ENCODE assay signal across 17 cellular contexts in the genomic region with DNA sequence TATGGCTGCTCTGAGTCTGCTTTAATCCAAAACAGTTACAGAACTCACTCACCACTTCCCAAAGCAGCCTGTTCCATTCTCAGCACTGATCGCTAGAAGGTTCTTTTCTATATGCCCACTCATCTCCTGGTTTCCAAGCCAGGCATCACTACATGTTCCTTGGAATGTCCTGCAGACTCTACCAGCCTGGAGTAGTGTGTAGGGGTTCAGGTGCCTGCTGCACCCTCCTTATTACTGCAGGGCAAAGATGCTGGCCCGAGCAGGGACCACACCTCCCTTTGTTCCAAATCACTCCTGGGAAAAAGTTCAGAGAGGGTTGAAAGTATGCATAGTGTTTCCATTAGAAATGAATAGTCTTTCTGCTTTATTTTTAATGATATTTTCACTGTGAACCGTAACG.
DNase-seq lines count a peak whose midpoint lies in the region; ATAC-seq and TF ChIP-seq lines count a peak whose summit lies in the region.
"Had no signal": no experiment of that assay in that cellular context is flagged by ENCODE, and none has a peak within 500 bp of the region (broad histone marks: within the 10 kb centered on the region; RNA-seq: fewer than 3 reads in every experiment).

No MANE protein-coding gene starts in this region.

- H3K27ac ChIP-seq in right cardiac atrium (ENCODE audit: low read length) = peak overlapping the region; percentile 90
- H3K27ac ChIP-seq in esophagus (ENCODE audit: low read depth in 2 of 2, low read length in 1 of 2) = peak overlapping the region; percentile 36 to 82
- H3K27ac ChIP-seq in parathyroid adenoma = peak overlapping the region; percentile 36
- H3K27ac ChIP-seq in urinary bladder (ENCODE audit: low read depth) = peak overlapping the region; percentile 14
- H3K27ac ChIP-seq: VCaP had no signal

- no peak for DNase-seq in right cardiac atrium
- DNase-seq in left cardiac atrium = no peak
- DNase-seq in T-helper 2 cell treated with Interferon-gamma antibody and Interleukin-4, amounts not matched to agents 5 μg/mL and 100 μg/mL, for 36 hours (ENCODE audit: low spot score) = no peak
- DNase-seq in glomerular visceral epithelial cell (ENCODE audit: extremely low spot score) = no peak
- no peak for DNase-seq in immature natural killer cell
- DNase-seq: ACHN; activated CD8-positive, alpha-beta T cell treated with anti-CD3 and anti-CD28 coated beads, Interleukin-2, amount 10 ng/mL, durations not matched to agents 7 days and 5 days; CD4-positive, alpha-beta memory T cell; endodermal cell; KBM-7; NCI-H1048 had no signal

- H3K27me3 ChIP-seq in right cardiac atrium (ENCODE audit: control insufficient read depth, insufficient read depth) (no peaks in the 10 kb centered on the region), esophagus (ENCODE audit: control insufficient read depth in 1 of 2, insufficient read depth in 2 of 2, low read length in 2 of 2) (no peaks in the 10 kb centered on the region), parathyroid adenoma (ENCODE audit: control insufficient read depth, insufficient read depth, low read length) (no peaks in the 10 kb centered on the region)
- H3K27me3 ChIP-seq: adrenal gland had no signal

- no peak overlapping the region for H3K27ac Mint-ChIP-seq in T-helper 2 cell treated with Interferon-gamma antibody and Interleukin-4, amounts not matched to agents 5 μg/mL and 100 μg/mL, for 36 hours
- H3K27ac Mint-ChIP-seq in immature natural killer cell = no peak overlapping the region
- H3K27ac Mint-ChIP-seq: activated CD8-positive, alpha-beta T cell treated with anti-CD3 and anti-CD28 coated beads, Interleukin-2, amount 10 ng/mL, durations not matched to agents 7 days and 5 days; activated T-helper 1 cell treated with anti-CD3 and anti-CD28 coated beads, Interleukin-12 subunit alpha, Interleukin-12 subunit beta, Interleukin-2, Interleukin-4 antibody, amounts not matched to agents 30 ng/mL and 10 ng/mL and 1 ng/mL, durations not matched to agents 14 hours and 24 hours and 36 hours; CD4-positive, alpha-beta memory T cell; endodermal cell had no signal

- no peak overlapping the region for H3K4me3 Mint-ChIP-seq in T-helper 2 cell treated with Interferon-gamma antibody and Interleukin-4, amounts not matched to agents 5 μg/mL and 100 μg/mL, for 36 hours
- H3K4me3 Mint-ChIP-seq in immature natural killer cell = no peak overlapping the region
- H3K4me3 Mint-ChIP-seq: activated CD8-positive, alpha-beta T cell treated with anti-CD3 and anti-CD28 coated beads, Interleukin-2, amount 10 ng/mL, durations not matched to agents 7 days and 5 days; activated T-helper 1 cell treated with anti-CD3 and anti-CD28 coated beads, Interleukin-12 subunit alpha, Interleukin-12 subunit beta, Interleukin-2, Interleukin-4 antibody, amounts not matched to agents 30 ng/mL and 10 ng/mL and 1 ng/mL, durations not matched to agents 14 hours and 24 hours and 36 hours; CD4-positive, alpha-beta memory T cell; endodermal cell had no signal

- H3K27me3 Mint-ChIP-seq in T-helper 2 cell treated with Interferon-gamma antibody and Interleukin-4, amounts not matched to agents 5 μg/mL and 100 μg/mL, for 36 hours (ENCODE audit: low read depth) = peaks cover 53% of the 10 kb centered on the region
- peaks cover 4 to 9% (median 8%) of the 10 kb centered on the region in 3 donors for H3K27me3 Mint-ChIP-seq in immature natural killer cell (ENCODE audit: low read depth in 3 of 3)

- no peaks in the 10 kb centered on the region for H3K79me2 ChIP-seq in parathyroid adenoma

- intact Hi-C loops in right cardiac atrium (cut with DNase I) = loop anchor here in 1 of 4 donors (10.0 kb wide), 2 partner anchors 59 to 81 kb away; no protein-coding TSS in a partner anchor
- intact Hi-C loops in left cardiac atrium (cut with DNase I) = loop anchor here in 1 of 2 donors (10.0 kb wide), 1 partner anchor 81 kb away; no protein-coding TSS in a partner anchor

- H2AFZ ChIP-seq in parathyroid adenoma = no peak overlapping the region

- ATAC-seq in right cardiac atrium (peak in 1 of 2 donors; percentile 2), left cardiac atrium (no peak)
- ATAC-seq: activated CD8-positive, alpha-beta T cell treated with anti-CD3 and anti-CD28 coated beads, Interleukin-2, amount 10 ng/mL, durations not matched to agents 7 days and 5 days had no signal

- H3K4me3 ChIP-seq in right cardiac atrium (ENCODE audit: low read length) (no peak overlapping the region), esophagus (ENCODE audit: low read depth in 1 of 2, low read length in 2 of 2) (no peak overlapping the region), parathyroid adenoma (ENCODE audit: low read depth, low read length) (no peak overlapping the region), urinary bladder (ENCODE audit: low read depth, low read length) (no peak overlapping the region)
- H3K4me3 ChIP-seq: adrenal gland had no signal

- no peaks in the 10 kb centered on the region for H3K36me3 Mint-ChIP-seq in T-helper 2 cell treated with Interferon-gamma antibody and Interleukin-4, amounts not matched to agents 5 μg/mL and 100 μg/mL, for 36 hours (ENCODE audit: low read depth)
- H3K36me3 Mint-ChIP-seq in immature natural killer cell = peaks cover 0 to 6% (median 0%) of the 10 kb centered on the region in 3 donors
- H3K36me3 Mint-ChIP-seq: CD4-positive, alpha-beta memory T cell had no signal

- no peak for TF ChIP-seq CTCF in parathyroid adenoma (IDR thresholded peaks at IDR 0.05)

- 79% methylated on average over 4 of the region's 4 CpGs for WGBS in right cardiac atrium
- WGBS in esophagus, 2 donors = 50 to 66% methylated on average over 4 of the region's 4 CpGs
- WGBS in urinary bladder = 86% methylated on average over 4 of the region's 4 CpGs

- H3K9me3 ChIP-seq in right cardiac atrium (ENCODE audit: control insufficient read depth, low read length) (no peaks in the 10 kb centered on the region), esophagus (ENCODE audit: control insufficient read depth in 2 of 2, insufficient read depth in 1 of 2, low read depth in 1 of 2, low read length in 1 of 2) (no peaks in the 10 kb centered on the region), parathyroid adenoma (ENCODE audit: control insufficient read depth, low read length) (no peaks in the 10 kb centered on the region)
- H3K9me3 ChIP-seq: adrenal gland had no signal

- no peaks in the 10 kb centered on the region for H3K9me3 Mint-ChIP-seq in T-helper 2 cell treated with Interferon-gamma antibody and Interleukin-4, amounts not matched to agents 5 μg/mL and 100 μg/mL, for 36 hours
- no peaks in the 10 kb centered on the region for H3K9me3 Mint-ChIP-seq in immature natural killer cell
- H3K9me3 Mint-ChIP-seq: activated T-helper 1 cell treated with anti-CD3 and anti-CD28 coated beads, Interleukin-12 subunit alpha, Interleukin-12 subunit beta, Interleukin-2, Interleukin-4 antibody, amounts not matched to agents 30 ng/mL and 10 ng/mL and 1 ng/mL, durations not matched to agents 14 hours and 24 hours and 36 hours; CD4-positive, alpha-beta memory T cell had no signal

- H3K4me2 ChIP-seq in parathyroid adenoma (ENCODE audit: low read length) = no peak overlapping the region

- H3K4me1 ChIP-seq in right cardiac atrium (ENCODE audit: control insufficient read depth, insufficient read depth, low read length) = peaks cover 23% of the 10 kb centered on the region
- peaks cover 2% of the 10 kb centered on the region in 2 donors for H3K4me1 ChIP-seq in esophagus (ENCODE audit: control insufficient read depth in 2 of 2, insufficient read depth in 2 of 2, low read length in 1 of 2)
- no peaks in the 10 kb centered on the region for H3K4me1 ChIP-seq in parathyroid adenoma
- H3K4me1 ChIP-seq in urinary bladder (ENCODE audit: insufficient read depth) = no peaks in the 10 kb centered on the region

- H3K9ac ChIP-seq in parathyroid adenoma = no peak overlapping the region

- H3K36me3 ChIP-seq in esophagus (ENCODE audit: control insufficient read depth in 2 of 2, insufficient read depth in 2 of 2, low read length in 1 of 2) = no peaks in the 10 kb centered on the region
- no peaks in the 10 kb centered on the region for H3K36me3 ChIP-seq in parathyroid adenoma (ENCODE audit: control insufficient read depth, insufficient read depth, low read length)
- no peaks in the 10 kb centered on the region for H3K36me3 ChIP-seq in urinary bladder (ENCODE audit: insufficient read depth)
- H3K36me3 ChIP-seq: adrenal gland had no signal

- no peaks in the 10 kb centered on the region for H3K4me1 Mint-ChIP-seq in T-helper 2 cell treated with Interferon-gamma antibody and Interleukin-4, amounts not matched to agents 5 μg/mL and 100 μg/mL, for 36 hours (ENCODE audit: low read depth)
- H3K4me1 Mint-ChIP-seq in immature natural killer cell = peaks cover 7 to 8% of the 10 kb centered on the region in 2 donors

Comparison
In these comparisons a context has a peak if more than half of its experiments do, and no peak if none do; other contexts are left out.
1. H3K27ac ChIP-seq: peak in every context shown above with its lines; median percentile 90 in right cardiac atrium; 59 in esophagus; 36 in parathyroid adenoma; 14 in urinary bladder.